Comparison of ENCODE assay signal across 10 cellular contexts in the genomic region with DNA sequence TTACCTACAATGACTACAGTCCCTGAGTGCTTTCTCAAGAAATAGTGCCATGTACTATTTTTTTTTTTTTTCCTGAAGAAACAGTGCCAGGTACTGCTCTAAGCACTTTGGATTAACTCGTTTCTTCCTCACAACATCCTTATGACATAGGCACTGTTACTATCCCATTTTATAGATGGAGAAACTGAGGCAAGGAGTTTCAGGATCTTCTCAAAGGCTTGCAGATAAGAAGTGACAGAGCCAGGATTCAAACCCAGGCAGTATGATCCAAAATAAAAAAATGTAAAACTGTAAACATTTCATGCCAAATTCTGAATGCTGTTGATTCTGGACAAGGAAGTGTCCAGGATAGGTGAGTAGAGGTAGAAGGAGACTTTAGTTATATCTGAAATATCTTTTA. TPM values are rescaled to one million over a fixed set of nuclear protein-coding genes. Genes with fewer than 3 reads are reported as not detected.
DNase-seq lines count a peak whose midpoint lies in the region; ATAC-seq and TF ChIP-seq lines count a peak whose summit lies in the region.
"Had no signal": no experiment of that assay in that cellular context is flagged by ENCODE, and none has a peak within 500 bp of the region (broad histone marks: within the 10 kb centered on the region; RNA-seq: fewer than 3 reads in every experiment).

No MANE protein-coding gene starts in this region.

- no peak overlapping the region; the same call in 1 of the 2 replicates for H3K4me3 ChIP-seq in Caco-2 (ENCODE audit: low read depth, low read length)
- peak overlapping the region; percentile 80 for H3K4me3 ChIP-seq in HUES48 (ENCODE audit: low read depth, low read length)
- H3K4me3 ChIP-seq in body of pancreas = no peak overlapping the region

- H3K9ac ChIP-seq in HUES48 (ENCODE audit: low read depth, low read length) = no peak overlapping the region

- H3K36me3 Mint-ChIP-seq in Caco-2 (ENCODE audit: insufficient read depth, unreplicated experiment) (no peaks in the 10 kb centered on the region), natural killer cell (peaks cover 8% of the 10 kb centered on the region)
- peaks cover 15% of the 10 kb centered on the region for H3K36me3 Mint-ChIP-seq in activated T-helper 1 cell treated with anti-CD3 and anti-CD28 coated beads, Interleukin-12 subunit alpha, Interleukin-12 subunit beta, Interleukin-2, Interleukin-4 antibody, amounts not matched to agents 30 ng/mL and 10 ng/mL and 1 ng/mL, durations not matched to agents 14 hours and 24 hours and 36 hours (ENCODE audit: low read depth)

- H3K27me3 ChIP-seq in Caco-2 (replicated peaks; ENCODE audit: control insufficient read depth, insufficient read depth, low read length) (no peaks in the 10 kb centered on the region), HUES48 (ENCODE audit: control insufficient read depth, insufficient read depth, low read length) (no peaks in the 10 kb centered on the region), body of pancreas (no peaks in the 10 kb centered on the region)

- DNase-seq in Caco-2 (no peak), natural killer cell (no peak), AG20443 (ENCODE audit: low spot score) (no peak), body of pancreas (no peak), G401 (ENCODE audit: low spot score) (no peak)
- DNase-seq in activated T-helper 1 cell treated with anti-CD3 and anti-CD28 coated beads, Interleukin-12 subunit alpha, Interleukin-12 subunit beta, Interleukin-2, Interleukin-4 antibody, amounts not matched to agents 30 ng/mL and 10 ng/mL and 1 ng/mL, durations not matched to agents 14 hours and 24 hours and 36 hours (ENCODE audit: low spot score) = no peak
- DNase-seq in activated CD4-positive, alpha-beta T cell treated with anti-CD3 and anti-CD28 coated beads, Interleukin-2, amount 50 U/mL, for 48 hours = no peak
- DNase-seq: RPMI8226; stimulated activated CD4-positive, alpha-beta T cell treated with anti-CD3 and anti-CD28 coated beads, Interleukin-4, amount 100 ng/mL, for 1 hour had no signal

- H3K4me3 Mint-ChIP-seq in Caco-2 (ENCODE audit: unreplicated experiment) (peak overlapping the region; percentile 78), natural killer cell (peak overlapping the region; percentile 60)
- peak overlapping the region; percentile 84 for H3K4me3 Mint-ChIP-seq in activated T-helper 1 cell treated with anti-CD3 and anti-CD28 coated beads, Interleukin-12 subunit alpha, Interleukin-12 subunit beta, Interleukin-2, Interleukin-4 antibody, amounts not matched to agents 30 ng/mL and 10 ng/mL and 1 ng/mL, durations not matched to agents 14 hours and 24 hours and 36 hours

- in situ Hi-C loops in G401 (cut with HindIII; ENCODE audit: low sequenced_read_pairs) = no loop called here

- 44 to 50% methylated on average over 1 of the region's 1 CpG for WGBS in body of pancreas, 2 donors

- no peak for TF ChIP-seq POLR2A in body of pancreas (IDR thresholded peaks at IDR 0.05)

- CTCF ChIA-PET in Caco-2 (lab: Charles Lee) = no interaction called here

- intact Hi-C loops in Caco-2 (cut with micrococcal nuclease; ENCODE audit: unreplicated experiment) = loop anchor here (10.0 kb wide), 1 partner anchor 273 kb away; no protein-coding TSS in a partner anchor
- intact Hi-C loops in activated T-helper 1 cell treated with anti-CD3 and anti-CD28 coated beads, Interleukin-12 subunit alpha, Interleukin-12 subunit beta, Interleukin-2, Interleukin-4 antibody, amounts not matched to agents 30 ng/mL and 10 ng/mL and 1 ng/mL, durations not matched to agents 14 hours and 24 hours and 36 hours (cut with micrococcal nuclease) = loop anchor here (2.0 to 10.0 kb wide), 9 partner anchors 41 to 1843 kb away; a partner anchor contains a TSS
- intact Hi-C loops in natural killer cell (cut with micrococcal nuclease) = loop anchor here (10.0 kb wide), 2 partner anchors 803 to 983 kb away; a partner anchor contains a TSS
- intact Hi-C loops in body of pancreas (cut with DNase I) = no loop called here

- no peak for ATAC-seq in natural killer cell
- no peak for ATAC-seq in body of pancreas

- no peak overlapping the region for H3K27ac ChIP-seq in HUES48 (ENCODE audit: low read depth, low read length)
- H3K27ac ChIP-seq in body of pancreas = no peak overlapping the region

- no TSS peak for BruUV-seq in Caco-2 (replicated peaks; lab: Mats Ljungman, UMichigan)

- no peak overlapping the region for H3K27ac Mint-ChIP-seq in Caco-2 (ENCODE audit: unreplicated experiment)
- H3K27ac Mint-ChIP-seq in activated T-helper 1 cell treated with anti-CD3 and anti-CD28 coated beads, Interleukin-12 subunit alpha, Interleukin-12 subunit beta, Interleukin-2, Interleukin-4 antibody, amounts not matched to agents 30 ng/mL and 10 ng/mL and 1 ng/mL, durations not matched to agents 14 hours and 24 hours and 36 hours = peak overlapping the region; percentile 67
- no peak overlapping the region for H3K27ac Mint-ChIP-seq in natural killer cell

- H3K4me1 ChIP-seq in Caco-2 (no peaks in the 10 kb centered on the region), HUES48 (ENCODE audit: control insufficient read depth, insufficient read depth, low read length) (no peaks in the 10 kb centered on the region), body of pancreas (no peaks in the 10 kb centered on the region)

- H3K4me1 Mint-ChIP-seq in Caco-2 (ENCODE audit: low read depth, unreplicated experiment) = no peaks in the 10 kb centered on the region
- H3K4me1 Mint-ChIP-seq in activated T-helper 1 cell treated with anti-CD3 and anti-CD28 coated beads, Interleukin-12 subunit alpha, Interleukin-12 subunit beta, Interleukin-2, Interleukin-4 antibody, amounts not matched to agents 30 ng/mL and 10 ng/mL and 1 ng/mL, durations not matched to agents 14 hours and 24 hours and 36 hours (ENCODE audit: low read depth) = peaks cover 20% of the 10 kb centered on the region
- H3K4me1 Mint-ChIP-seq in natural killer cell = peaks cover 4 to 8% of the 10 kb centered on the region in 2 donors

- H3K36me3 ChIP-seq in Caco-2 (ENCODE audit: control insufficient read depth, insufficient read depth, low read length) (no peaks in the 10 kb centered on the region), HUES48 (ENCODE audit: control insufficient read depth, insufficient read depth, low read length) (peaks cover 10% of the 10 kb centered on the region; the same call in 1 of the 2 replicates), body of pancreas (replicated peaks in 1 of 2; ENCODE audit: insufficient read depth in 1 of 2, low read depth in 2 of 2) (no peaks in the 10 kb centered on the region)

- no peaks in the 10 kb centered on the region for H3K9me3 Mint-ChIP-seq in Caco-2 (ENCODE audit: unreplicated experiment)
- peaks cover 11% of the 10 kb centered on the region for H3K9me3 Mint-ChIP-seq in activated T-helper 1 cell treated with anti-CD3 and anti-CD28 coated beads, Interleukin-12 subunit alpha, Interleukin-12 subunit beta, Interleukin-2, Interleukin-4 antibody, amounts not matched to agents 30 ng/mL and 10 ng/mL and 1 ng/mL, durations not matched to agents 14 hours and 24 hours and 36 hours
- no peaks in the 10 kb centered on the region for H3K9me3 Mint-ChIP-seq in natural killer cell

- POLR2A ChIA-PET in Caco-2 (lab: Charles Lee) = no interaction called here

- no peaks in the 10 kb centered on the region for H3K27me3 Mint-ChIP-seq in Caco-2 (ENCODE audit: insufficient read depth, unreplicated experiment)
- H3K27me3 Mint-ChIP-seq in activated T-helper 1 cell treated with anti-CD3 and anti-CD28 coated beads, Interleukin-12 subunit alpha, Interleukin-12 subunit beta, Interleukin-2, Interleukin-4 antibody, amounts not matched to agents 30 ng/mL and 10 ng/mL and 1 ng/mL, durations not matched to agents 14 hours and 24 hours and 36 hours (ENCODE audit: insufficient read depth) = no peaks in the 10 kb centered on the region
- no peaks in the 10 kb centered on the region for H3K27me3 Mint-ChIP-seq in natural killer cell (ENCODE audit: low read depth in 2 of 2)

- no peaks in the 10 kb centered on the region for H3K9me3 ChIP-seq in Caco-2
- H3K9me3 ChIP-seq in HUES48 (ENCODE audit: control insufficient read depth, insufficient read depth, low read length) = peaks cover 7% of the 10 kb centered on the region
- H3K9me3 ChIP-seq in body of pancreas = no peaks in the 10 kb centered on the region

- no peak for TF ChIP-seq CTCF in Caco-2 (IDR thresholded peaks at IDR 0.05; ENCODE audit: insufficient read depth in 1 of 2, low read depth in 1 of 2, low read length in 1 of 2, severe bottlenecking in 1 of 2, unreplicated experiment in 1 of 2)
- TF ChIP-seq CTCF in natural killer cell (IDR thresholded peaks at IDR 0.05) = no peak
- TF ChIP-seq CTCF in body of pancreas (IDR thresholded peaks at IDR 0.05) = no peak

RNA-seq across cellular contexts. Expression of a gene that starts 1.1 kb away (rescaled TPM):
- total RNA-seq in Caco-2 (2022) = 8.1 and 8.8 TPM in 2 replicates
- total RNA-seq in activated T-helper 1 cell treated with anti-CD3 and anti-CD28 coated beads, Interleukin-12 subunit alpha, Interleukin-12 subunit beta, Interleukin-2, Interleukin-4 antibody, amounts not matched to agents 30 ng/mL and 10 ng/mL and 1 ng/mL, durations not matched to agents 14 hours and 24 hours and 36 hours = 17.0 and 18.8 TPM in 2 replicates
- 1 to 10 TPM; 6.0 to 9.3 (median 7.8) TPM for total RNA-seq in natural killer cell
- 1 to 10 TPM in 1 of 2 donors, not detected in 1; 4.4 TPM for total RNA-seq in body of pancreas
- 5.5 and 5.6 TPM in 2 replicates for total RNA-seq in G401 (2014; rRNA removed; shearing (Covaris generic))

RNA-seq across cellular contexts. Expression of a gene that starts 1.5 kb away (rescaled TPM):
- 13.0 and 13.8 TPM in 2 replicates for total RNA-seq in Caco-2 (2022)
- 14.3 and 15.1 TPM in 2 replicates for total RNA-seq in activated T-helper 1 cell treated with anti-CD3 and anti-CD28 coated beads, Interleukin-12 subunit alpha, Interleukin-12 subunit beta, Interleukin-2, Interleukin-4 antibody, amounts not matched to agents 30 ng/mL and 10 ng/mL and 1 ng/mL, durations not matched to agents 14 hours and 24 hours and 36 hours
- 10 to 100 TPM; 10.5 to 18.0 (median 11.2) TPM for total RNA-seq in natural killer cell
- total RNA-seq in body of pancreas = 10 to 100 TPM in 1 of 2 donors, 1 to 10 TPM in 1; 6.3 to 12.5 TPM
- 1.3 and 7.1 TPM in 2 replicates for total RNA-seq in G401 (2014; rRNA removed; shearing (Covaris generic))
